In the genomic region with DNA sequence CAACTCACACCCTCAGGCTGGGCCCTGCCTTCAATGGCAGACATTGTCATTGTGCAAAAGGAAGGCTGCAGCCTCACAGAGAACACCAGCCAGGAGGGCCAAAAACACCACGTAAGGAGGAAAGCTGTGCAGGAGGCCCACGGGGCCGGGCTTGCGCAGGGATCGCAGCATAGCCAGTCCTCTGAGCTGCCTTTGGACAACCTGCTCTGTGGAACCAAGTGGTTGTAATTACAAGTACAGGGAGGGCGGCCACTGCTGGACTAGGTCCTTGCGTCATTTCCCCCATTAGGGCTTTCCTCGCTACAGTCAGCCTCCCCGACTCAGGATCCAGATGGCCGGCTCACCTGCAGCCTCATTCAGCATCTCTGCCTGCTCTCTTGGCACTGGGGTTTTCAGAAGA, we compare ENCODE assay signal across 11 cellular contexts.
DNase-seq lines count a peak whose midpoint lies in the region; ATAC-seq, FAIRE-seq and TF ChIP-seq lines count a peak whose summit lies in the region.
"Had no signal": no experiment of that assay in that cellular context is flagged by ENCODE, and none has a peak within 500 bp of the region (broad histone marks: within the 10 kb centered on the region; RNA-seq: fewer than 3 reads in every experiment).

No MANE protein-coding gene starts in this region.

- intact Hi-C loops in kidney (cut with DNase I) = no loop called here
- intact Hi-C loops in spleen (cut with DNase I; ENCODE audit: low total_unique reads) = no loop called here
- intact Hi-C loops in body of pancreas (cut with DNase I) = no loop called here
- intact Hi-C loops in ascending aorta (cut with DNase I) = no loop called here

- no peaks in the 10 kb centered on the region for H3K27me3 Mint-ChIP-seq in activated T-helper 17 cell treated with anti-CD3 and anti-CD28 coated beads, Interleukin-2, amount 50 U/mL, for 72 hours

- H3K4me3 Mint-ChIP-seq in activated T-helper 17 cell treated with anti-CD3 and anti-CD28 coated beads, Interleukin-2, amount 50 U/mL, for 72 hours = peak overlapping the region; percentile 76

- H3K36me3 Mint-ChIP-seq in activated T-helper 17 cell treated with anti-CD3 and anti-CD28 coated beads, Interleukin-2, amount 50 U/mL, for 72 hours (ENCODE audit: low read depth) = peaks cover 62% of the 10 kb centered on the region

- H3K4me1 ChIP-seq in kidney (ENCODE audit: control insufficient read depth in 1 of 2, insufficient read depth in 1 of 2, low read depth in 1 of 2, low read length in 2 of 2) (peaks cover 14 to 43% of the 10 kb centered on the region in 2 donors), spleen (peaks cover 70 to 100% (median 99%) of the 10 kb centered on the region in 6 donors), body of pancreas (no peaks in the 10 kb centered on the region), ascending aorta (peaks cover 3 to 14% of the 10 kb centered on the region in 2 donors)

- peaks cover 58% of the 10 kb centered on the region for H3K4me1 Mint-ChIP-seq in activated T-helper 17 cell treated with anti-CD3 and anti-CD28 coated beads, Interleukin-2, amount 50 U/mL, for 72 hours

- TF ChIP-seq POLR2A in spleen (IDR thresholded peaks at IDR 0.05) (no peak), body of pancreas (IDR thresholded peaks at IDR 0.05) (no peak)

- H3K9me3 ChIP-seq in kidney (ENCODE audit: control insufficient read depth in 1 of 2, low read length in 2 of 2) = no peaks in the 10 kb centered on the region
- H3K9me3 ChIP-seq in spleen = no peaks in the 10 kb centered on the region
- H3K9me3 ChIP-seq in body of pancreas = no peaks in the 10 kb centered on the region
- H3K9me3 ChIP-seq in ascending aorta = no peaks in the 10 kb centered on the region

- H3K4me3 ChIP-seq in kidney (ENCODE audit: low read length in 2 of 2) (no peak overlapping the region), spleen (peak overlapping the region in 1 of 8 donors; percentile 38), body of pancreas (no peak overlapping the region), ascending aorta (no peak overlapping the region)

- H3K27ac ChIP-seq in kidney (ENCODE audit: low read depth in 2 of 2, low read length in 2 of 2) (no peak overlapping the region), spleen (peak overlapping the region in 6 of 8 donors; percentile 52 to 89 (median 82)), body of pancreas (no peak overlapping the region), ascending aorta (no peak overlapping the region)
- H3K27ac ChIP-seq: WERI-Rb-1 had no signal

- 74 to 97% (median 87%) methylated on average over 10 of the region's 10 CpGs for WGBS in spleen, 5 donors
- WGBS in body of pancreas, 2 donors = 85 to 95% methylated on average over 10 of the region's 10 CpGs

- H3K27ac Mint-ChIP-seq in activated T-helper 17 cell treated with anti-CD3 and anti-CD28 coated beads, Interleukin-2, amount 50 U/mL, for 72 hours = peak overlapping the region; percentile 87

- no peak for ATAC-seq in activated T-helper 17 cell treated with anti-CD3 and anti-CD28 coated beads, Interleukin-2, amount 50 U/mL, for 72 hours (replicated peaks)
- ATAC-seq in body of pancreas (no peak), GM18909 (IDR thresholded peaks at IDR 0.05; ENCODE audit: poor library complexity, unreplicated experiment) (no peak)

- TF ChIP-seq CTCF in kidney (IDR thresholded peaks at IDR 0.05; ENCODE audit: borderline replicate concordance, extremely low read depth, insufficient read depth) = no peak
- TF ChIP-seq CTCF in spleen (IDR thresholded peaks at IDR 0.05 in 8 of 11, conservative IDR thresholded peaks at IDR 0.05 in 3 of 11) = no peak
- no peak for TF ChIP-seq CTCF in body of pancreas (IDR thresholded peaks at IDR 0.05)
- no peak for TF ChIP-seq CTCF in ascending aorta (IDR thresholded peaks at IDR 0.05)

- no peak for FAIRE-seq in kidney (lab: Jason Lieb, UNC)

- H3K27me3 ChIP-seq in spleen (replicated peaks in 1 of 7) = no peaks in the 10 kb centered on the region
- no peaks in the 10 kb centered on the region for H3K27me3 ChIP-seq in body of pancreas
- H3K27me3 ChIP-seq in ascending aorta = no peaks in the 10 kb centered on the region

- H3K36me3 ChIP-seq in kidney (ENCODE audit: control insufficient read depth in 1 of 2, insufficient read depth in 2 of 2, low read length in 2 of 2) (peaks cover 8 to 14% of the 10 kb centered on the region in 2 donors), spleen (peaks cover 6 to 99% (median 20%) of the 10 kb centered on the region in 6 donors), body of pancreas (replicated peaks in 1 of 2; ENCODE audit: insufficient read depth in 1 of 2, low read depth in 2 of 2) (peaks cover 0 to 7% of the 10 kb centered on the region in 2 donors), ascending aorta (peaks cover 11 to 23% of the 10 kb centered on the region in 2 donors)

- DNase-seq in GM03348 (ENCODE audit: low spot score) = peak; percentile 28
- DNase-seq in kidney = peak; percentile 38
- peak; percentile 80 for DNase-seq in spleen
- DNase-seq in stimulated activated naive CD4-positive, alpha-beta T cell (lab: John Stamatoyannopoulos, UW) = no peak
- no peak for DNase-seq in body of pancreas
- no peak for DNase-seq in ascending aorta (ENCODE audit: low spot score in 2 of 2)
- DNase-seq: activated gamma-delta T cell treated with Interleukin-2 at 50 U/mL for 16 hours, head of caudate nucleus, WERI-Rb-1 had no signal

- H3K9me3 Mint-ChIP-seq in activated T-helper 17 cell treated with anti-CD3 and anti-CD28 coated beads, Interleukin-2, amount 50 U/mL, for 72 hours = no peaks in the 10 kb centered on the region

- H3K9ac ChIP-seq in kidney (ENCODE audit: low read length in 2 of 2) = peak overlapping the region in 1 of 2 donors; percentile 2

Comparison
In these comparisons a context has a peak if more than half of its experiments do, and no peak if none do; other contexts are left out.
1. DNase-seq: peak in GM03348 (single experiment), kidney (single experiment) and spleen (single experiment); none in stimulated activated naive CD4-positive, alpha-beta T cell (0 of 6), body of pancreas (0 of 4) and ascending aorta (0 of 2).
2. H3K27ac ChIP-seq: peak in spleen (6 of 8); none in kidney (0 of 2), body of pancreas (0 of 4) and ascending aorta (0 of 2).